In genomic region chr6:15017803-15018202, GRCh38 we compare ENCODE assay signal across 25 cellular contexts.
DNase-seq lines count a peak whose midpoint lies in the region; ATAC-seq, FAIRE-seq and TF ChIP-seq lines count a peak whose summit lies in the region.
"Had no signal": no experiment of that assay in that cellular context is flagged by ENCODE, and none has a peak within 500 bp of the region (broad histone marks: within the 10 kb centered on the region; RNA-seq: fewer than 3 reads in every experiment).

No MANE protein-coding gene starts in this region.

- no peak overlapping the region for H3K18ac ChIP-seq in neuronal stem cell (ENCODE audit: low read length)

- CTCF ChIA-PET in GM12878 (lab: Yijun Ruan, JAX): interaction anchor here (0.7 kb wide), 1 partner anchor 308 kb away, joined by 3 read pairs; no protein-coding TSS in a partner anchor

- no peak overlapping the region for H3K23ac ChIP-seq in neuronal stem cell (ENCODE audit: low read depth, low read length, poor library complexity)

- H3K27ac ChIP-seq in GM12878 (ENCODE audit: control insufficient read depth, insufficient read depth) (no peak overlapping the region), neuronal stem cell (replicated peaks; ENCODE audit: low read length) (no peak overlapping the region)
- H3K27ac ChIP-seq: 22Rv1, gastroesophageal sphincter, SJSA1, VCaP had no signal

- TF ChIP-seq EP300 in GM12878 (IDR thresholded peaks at IDR 0.05; ENCODE audit: borderline replicate concordance in 1 of 2, control insufficient read depth in 1 of 2, low read depth in 2 of 2, low read length in 2 of 2): no peak

- RAD21 ChIA-PET in GM12878 (lab: Charles Lee; ENCODE audit: unreplicated experiment): no interaction called here

- no peak overlapping the region for H3K14ac ChIP-seq in neuronal stem cell (ENCODE audit: low read length)

- H3K27me3 ChIP-seq in GM12878 (replicated peaks in 1 of 2; ENCODE audit: control insufficient read depth in 2 of 2, insufficient read depth in 2 of 2, low read length in 1 of 2) (no peaks in the 10 kb centered on the region), neuronal stem cell (ENCODE audit: control insufficient read depth in 3 of 3, insufficient read depth in 3 of 3, low read depth in 1 of 3, low read length in 3 of 3) (no peaks in the 10 kb centered on the region)
- H3K27me3 ChIP-seq: gastroesophageal sphincter, SJSA1 had no signal

- 88% methylated on average over 9 of the region's 9 CpGs for WGBS in GM12878 (ENCODE audit: insufficient coverage, insufficient replicate concordance, low lambda C conversion rate, missing lambda C conversion rate)
- WGBS in neuronal stem cell (ENCODE audit: extremely low coverage in 2 of 2, insufficient read length in 2 of 2, insufficient replicate concordance in 1 of 2), 2 donors: no CpG with 5 or more reads among the region's 9 CpGs

- no peaks in the 10 kb centered on the region for H3K36me3 ChIP-seq in GM12878 (ENCODE audit: control insufficient read depth in 2 of 2, insufficient read depth in 2 of 2, low read length in 1 of 2)
- no peaks in the 10 kb centered on the region for H3K36me3 ChIP-seq in neuronal stem cell (replicated peaks in 1 of 2; ENCODE audit: control insufficient read depth in 2 of 2, insufficient read depth in 2 of 2, low read length in 2 of 2)
- H3K36me3 ChIP-seq: gastroesophageal sphincter, SJSA1 had no signal

- TF ChIP-seq CTCF in HFFc6 (IDR thresholded peaks at IDR 0.05): no peak
- no peak for TF ChIP-seq CTCF in GM12878 (IDR thresholded peaks at IDR 0.05 in 2 of 3, conservative IDR thresholded peaks at IDR 0.05 in 1 of 3; ENCODE audit: control insufficient read depth in 2 of 3, extremely low read depth in 1 of 3, insufficient read depth in 1 of 3, low read depth in 3 of 3, low read length in 3 of 3)

- no peak overlapping the region for H3K9ac ChIP-seq in GM12878 (ENCODE audit: control insufficient read depth, insufficient read depth, low read length)
- no peak overlapping the region for H3K9ac ChIP-seq in neuronal stem cell (ENCODE audit: low read depth, low read length, poor library complexity)

- H3K4me3 ChIP-seq in GM12878: no peak overlapping the region
- no peak overlapping the region for H3K4me3 ChIP-seq in neuronal stem cell (ENCODE audit: low read length in 2 of 2)
- H3K4me3 ChIP-seq: gastroesophageal sphincter, SJSA1 had no signal

- no peak for TF ChIP-seq POLR2A in GM12878 (IDR thresholded peaks at IDR 0.05; ENCODE audit: low read depth, low read length)

- BruUV-seq in GM12878 (replicated peaks; lab: Mats Ljungman, UMichigan): no TSS peak

- no peak overlapping the region for H3K4ac ChIP-seq in neuronal stem cell (ENCODE audit: low read length)

- no peaks in the 10 kb centered on the region for H3K27me3 Mint-ChIP-seq in T-helper 2 cell treated with Interferon-gamma antibody and Interleukin-4, amounts not matched to agents 5 μg/mL and 100 μg/mL, for 36 hours (ENCODE audit: low read depth)
- peaks cover 21% of the 10 kb centered on the region for H3K27me3 Mint-ChIP-seq in HFFc6 (ENCODE audit: insufficient read depth)

- H3K9me3 Mint-ChIP-seq in T-helper 2 cell treated with Interferon-gamma antibody and Interleukin-4, amounts not matched to agents 5 μg/mL and 100 μg/mL, for 36 hours: no peaks in the 10 kb centered on the region
- no peaks in the 10 kb centered on the region for H3K9me3 Mint-ChIP-seq in HFFc6
- H3K9me3 Mint-ChIP-seq: neural crest cell had no signal

- H3K79me2 ChIP-seq in GM12878 (ENCODE audit: control insufficient read depth, insufficient read depth, low read length): no peaks in the 10 kb centered on the region

- POLR2A ChIA-PET in GM12878 (lab: Charles Lee): interaction anchor here (0.5 kb wide), 1 partner anchor 374 kb away, joined by 3 read pairs; no protein-coding TSS in a partner anchor

- H3K4me1 Mint-ChIP-seq in T-helper 2 cell treated with Interferon-gamma antibody and Interleukin-4, amounts not matched to agents 5 μg/mL and 100 μg/mL, for 36 hours (ENCODE audit: low read depth): peaks cover 19% of the 10 kb centered on the region
- peaks cover 12% of the 10 kb centered on the region; the same call in 1 of the 2 replicates for H3K4me1 Mint-ChIP-seq in HFFc6 (ENCODE audit: low read depth)

- H3K4me2 ChIP-seq in GM12878 (ENCODE audit: control insufficient read depth, insufficient read depth) (peak overlapping the region; percentile 44; the same call in 1 of the 2 replicates), neuronal stem cell (ENCODE audit: insufficient read depth, low read length, poor library complexity, severe bottlenecking) (no peak overlapping the region)

- H2BK15ac ChIP-seq in neuronal stem cell (ENCODE audit: low read length): no peak overlapping the region

- H2AFZ ChIP-seq in GM12878 (ENCODE audit: control insufficient read depth, low read depth, low read length) (no peak overlapping the region), neuronal stem cell (ENCODE audit: low read length) (peak overlapping the region; percentile 67)

- H4K8ac ChIP-seq in neuronal stem cell (ENCODE audit: low read depth, low read length): no peak overlapping the region

- no peak overlapping the region for H2BK120ac ChIP-seq in neuronal stem cell (ENCODE audit: low read depth, low read length)

- H3K4me1 ChIP-seq in GM12878 (ENCODE audit: control insufficient read depth, insufficient read depth, low read length) (peaks cover 10% of the 10 kb centered on the region), neuronal stem cell (ENCODE audit: control insufficient read depth in 2 of 2, insufficient read depth in 1 of 2, low read depth in 1 of 2, low read length in 2 of 2) (peaks cover 0 to 14% of the 10 kb centered on the region in 2 donors)
- H3K4me1 ChIP-seq: gastroesophageal sphincter, SJSA1 had no signal

- H3K36me3 Mint-ChIP-seq in T-helper 2 cell treated with Interferon-gamma antibody and Interleukin-4, amounts not matched to agents 5 μg/mL and 100 μg/mL, for 36 hours (ENCODE audit: low read depth): no peaks in the 10 kb centered on the region
- no peaks in the 10 kb centered on the region for H3K36me3 Mint-ChIP-seq in HFFc6 (ENCODE audit: low read depth)

- SMC1A ChIA-PET in GM12878 (lab: Charles Lee; ENCODE audit: uncharacterized antibody, unreplicated experiment): interaction anchor here (1.6 kb wide), 1 partner anchor 144 kb away, joined by 3 read pairs; no protein-coding TSS in a partner anchor

- in situ Hi-C loops in GM12878 (cut with MboI): no loop called here

- no peak for FAIRE-seq in GM12878 (lab: Jason Lieb, UNC)
- FAIRE-seq: RCC 7860 had no signal

- TF ChIP-seq RAD21 in GM12878 (IDR thresholded peaks at IDR 0.05; ENCODE audit: insufficient read depth, low read depth, low read length): no peak

- H3K9me3 ChIP-seq in GM12878 (replicated peaks; ENCODE audit: control insufficient read depth, insufficient read depth, low read length): no peaks in the 10 kb centered on the region
- no peaks in the 10 kb centered on the region for H3K9me3 ChIP-seq in neuronal stem cell (replicated peaks in 1 of 2; ENCODE audit: control insufficient read depth in 2 of 2, insufficient read depth in 1 of 2, low read depth in 1 of 2, low read length in 2 of 2)
- H3K9me3 ChIP-seq: gastroesophageal sphincter had no signal

- no peak for DNase-seq in T-helper 2 cell treated with Interferon-gamma antibody and Interleukin-4, amounts not matched to agents 5 μg/mL and 100 μg/mL, for 36 hours (ENCODE audit: low spot score)
- DNase-seq in T-helper 2 cell: no peak
- no peak for DNase-seq in HFFc6
- no peak for DNase-seq in GM12878 (ENCODE audit: low read depth, low spot score)
- no peak for DNase-seq in neuronal stem cell (ENCODE audit: low spot score)
- DNase-seq in 8988T: no peak
- DNase-seq: activated naive CD8-positive, alpha-beta T cell treated with anti-CD3 and anti-CD28 coated beads for 36 hours; AML-193; effector CD8-positive, alpha-beta T cell; GOT3; left colon; midbrain; NCI-H1092; NCI-H2081 treated with DMSO at 0.1 percent for 48 hours; NK-92 treated with Interleukin-12 subunit alpha and Interleukin-12 subunit beta, amount 100 ng/mL, for 24 hours; T-helper 17 cell had no signal

- no peak overlapping the region for H2BK5ac ChIP-seq in neuronal stem cell (ENCODE audit: low read length)

- H2BK12ac ChIP-seq in neuronal stem cell (ENCODE audit: low read length): no peak overlapping the region

- no peaks in the 10 kb centered on the region for H4K20me1 ChIP-seq in GM12878 (ENCODE audit: control insufficient read depth, insufficient read depth)

- H2AK5ac ChIP-seq in neuronal stem cell (ENCODE audit: low read depth, low read length): no peak overlapping the region

- no peak for ATAC-seq in GM12878
- no peak for ATAC-seq in GM19467 (IDR thresholded peaks at IDR 0.05; ENCODE audit: unreplicated experiment)
- ATAC-seq in GM21576 (IDR thresholded peaks at IDR 0.05; ENCODE audit: unreplicated experiment): no peak
- ATAC-seq: esophagus mucosa, gastroesophageal sphincter, left colon, T-helper 17 cell had no signal

- no peaks in the 10 kb centered on the region for H3K79me1 ChIP-seq in neuronal stem cell (ENCODE audit: low read depth, low read length)

- intact Hi-C loops in GM12878 (cut with micrococcal nuclease; ENCODE audit: unreplicated experiment): no loop called here

- peak overlapping the region; percentile 12 for H3K4me3 Mint-ChIP-seq in T-helper 2 cell treated with Interferon-gamma antibody and Interleukin-4, amounts not matched to agents 5 μg/mL and 100 μg/mL, for 36 hours
- peak overlapping the region; percentile 40; the same call in 1 of the 2 replicates for H3K4me3 Mint-ChIP-seq in HFFc6
- H3K4me3 Mint-ChIP-seq: activated naive CD8-positive, alpha-beta T cell treated with anti-CD3 and anti-CD28 coated beads for 36 hours; neural crest cell; T-helper 17 cell had no signal

- H3K27ac Mint-ChIP-seq in T-helper 2 cell treated with Interferon-gamma antibody and Interleukin-4, amounts not matched to agents 5 μg/mL and 100 μg/mL, for 36 hours: no peak overlapping the region
- no peak overlapping the region for H3K27ac Mint-ChIP-seq in HFFc6
- H3K27ac Mint-ChIP-seq: activated naive CD8-positive, alpha-beta T cell treated with anti-CD3 and anti-CD28 coated beads for 36 hours; T-helper 17 cell had no signal

- no peak overlapping the region for H4K91ac ChIP-seq in neuronal stem cell (ENCODE audit: low read depth, low read length, poor library complexity)

TF ChIP-seq in GM12878, 131 proteins besides CTCF, POLR2A, EP300 and RAD21 (continues in another document):
- no peak for TF ChIP-seq NFYA (IDR thresholded peaks at IDR 0.05; ENCODE audit: borderline replicate concordance, low read depth, low read length)
